8 cellular contexts compared by ENCODE assay signal in genomic region chr2:100321881-100322820, GRCh38. TPM values are rescaled to one million over a fixed set of nuclear protein-coding genes. Genes with fewer than 3 reads are reported as not detected.
A peak's percentile ranks its signal among the peaks of the same experiment; 100 is the strongest.
DNase-seq lines count a peak whose midpoint lies in the region; ATAC-seq and TF ChIP-seq lines count a peak whose summit lies in the region.

Gene LONRF2 (minus strand): TSS chr2:100322501. CDS start chr2:100322093, 408 bp downstream.

- no peak for TF ChIP-seq CTCF in dorsolateral prefrontal cortex (IDR thresholded peaks at IDR 0.05 in 54 of 56, conservative IDR thresholded peaks at IDR 0.05 in 2 of 56; ENCODE audit: low read depth in 1 of 56, partially characterized antibody in 56 of 56)

- peaks cover 4% of the 10 kb centered on the region for H3K36me3 Mint-ChIP-seq in activated CD8-positive, alpha-beta memory T cell treated with anti-CD3 and anti-CD28 coated beads, Interleukin-2, amount 10 ng/mL, durations not matched to agents 7 days and 5 days
- peaks cover 4% of the 10 kb centered on the region for H3K36me3 Mint-ChIP-seq in memory B cell
- peaks cover 0 to 5% (median 5%) of the 10 kb centered on the region in 3 donors for H3K36me3 Mint-ChIP-seq in immature natural killer cell

- H3K9me3 Mint-ChIP-seq in activated CD8-positive, alpha-beta memory T cell treated with anti-CD3 and anti-CD28 coated beads, Interleukin-2, amount 10 ng/mL, durations not matched to agents 7 days and 5 days (ENCODE audit: low read depth) = peaks cover 7% of the 10 kb centered on the region
- H3K9me3 Mint-ChIP-seq in memory B cell = peaks cover 7% of the 10 kb centered on the region
- peaks cover 5 to 13% (median 6%) of the 10 kb centered on the region in 6 donors for H3K9me3 Mint-ChIP-seq in immature natural killer cell

- DNase-seq in activated CD8-positive, alpha-beta memory T cell treated with anti-CD3 and anti-CD28 coated beads, Interleukin-2, amount 10 ng/mL, durations not matched to agents 7 days and 5 days = no peak
- no peak for DNase-seq in activated CD8-positive, alpha-beta memory T cell treated with anti-CD3 and anti-CD28 coated beads, Interleukin-2, amount 50 U/mL, for 4 hours
- peak; percentile 18 for DNase-seq in NCI-H748 treated with DMSO at 0.1 percent for 48 hours (lab: John Stamatoyannopoulos, UW)
- DNase-seq in dorsolateral prefrontal cortex = peak in 9 of 10 donors; percentile 37 to 81 (median 63)
- DNase-seq in memory B cell (ENCODE audit: low spot score in 2 of 2) = peak; percentile 16 to 19
- no peak for DNase-seq in immature natural killer cell

- intact Hi-C loops in dorsolateral prefrontal cortex (cut with DNase I) = no loop called here

- peaks cover 65% of the 10 kb centered on the region for H3K27me3 Mint-ChIP-seq in activated CD8-positive, alpha-beta memory T cell treated with anti-CD3 and anti-CD28 coated beads, Interleukin-2, amount 10 ng/mL, durations not matched to agents 7 days and 5 days
- H3K27me3 Mint-ChIP-seq in memory B cell = peaks cover 19% of the 10 kb centered on the region
- peaks cover 7 to 32% (median 29%) of the 10 kb centered on the region in 3 donors for H3K27me3 Mint-ChIP-seq in immature natural killer cell (ENCODE audit: low read depth in 3 of 3)

- 2% methylated on average over 110 of the region's 110 CpGs for WGBS in thymus

- H3K27me3 ChIP-seq in dorsolateral prefrontal cortex (peaks cover 0 to 3% (median 0%) of the 10 kb centered on the region in 45 donors), thymus (ENCODE audit: control insufficient read depth, insufficient read depth) (peaks cover 39% of the 10 kb centered on the region)

- H3K27ac Mint-ChIP-seq in activated CD8-positive, alpha-beta memory T cell treated with anti-CD3 and anti-CD28 coated beads, Interleukin-2, amount 10 ng/mL, durations not matched to agents 7 days and 5 days = no peak within 1 kb of the TSS
- H3K27ac Mint-ChIP-seq in memory B cell = no peak within 1 kb of the TSS
- H3K27ac Mint-ChIP-seq in immature natural killer cell = no peak within 1 kb of the TSS

- no peak within 1 kb of the TSS for H3K4me3 Mint-ChIP-seq in activated CD8-positive, alpha-beta memory T cell treated with anti-CD3 and anti-CD28 coated beads, Interleukin-2, amount 10 ng/mL, durations not matched to agents 7 days and 5 days
- H3K4me3 Mint-ChIP-seq in memory B cell = peak within 1 kb of the TSS; percentile 72
- H3K4me3 Mint-ChIP-seq in immature natural killer cell = peak within 1 kb of the TSS in 1 of 5 donors; percentile 52

- H3K27ac ChIP-seq in dorsolateral prefrontal cortex (peak within 1 kb of the TSS in 56 of 59 donors; percentile 33 to 94 (median 81)), thymus (ENCODE audit: low read depth) (peak within 1 kb of the TSS; percentile 18)

- H3K4me3 ChIP-seq in dorsolateral prefrontal cortex (peak within 1 kb of the TSS; percentile 55 to 84 (median 74)), thymus (ENCODE audit: low read length) (peak within 1 kb of the TSS; percentile 44)

- H3K9me3 ChIP-seq in thymus (ENCODE audit: control insufficient read depth) = peaks cover 1% of the 10 kb centered on the region

- peak; percentile 33 for ATAC-seq in activated CD8-positive, alpha-beta memory T cell treated with anti-CD3 and anti-CD28 coated beads, Interleukin-2, amount 10 ng/mL, durations not matched to agents 7 days and 5 days
- ATAC-seq in memory B cell (ENCODE audit: low read depth) = peak; percentile 65
- no peak for ATAC-seq in HG02759 (IDR thresholded peaks at IDR 0.05; ENCODE audit: unreplicated experiment)

- H3K36me3 ChIP-seq in thymus (ENCODE audit: control insufficient read depth, insufficient read depth) = no peaks in the 10 kb centered on the region

- H3K4me1 ChIP-seq in thymus (ENCODE audit: control insufficient read depth, insufficient read depth, low read length) = peaks cover 4% of the 10 kb centered on the region

- CTCF ChIA-PET in activated CD8-positive, alpha-beta memory T cell treated with anti-CD3 and anti-CD28 coated beads, Interleukin-2, amount 10 ng/mL, durations not matched to agents 7 days and 5 days (lab: Charles Lee) = interaction anchor here (2.5 kb wide), 1 partner anchor 59 kb away, joined by 7 read pairs; no protein-coding TSS in a partner anchor

- H3K4me1 Mint-ChIP-seq in activated CD8-positive, alpha-beta memory T cell treated with anti-CD3 and anti-CD28 coated beads, Interleukin-2, amount 10 ng/mL, durations not matched to agents 7 days and 5 days = peaks cover 2% of the 10 kb centered on the region
- peaks cover 3% of the 10 kb centered on the region for H3K4me1 Mint-ChIP-seq in memory B cell
- H3K4me1 Mint-ChIP-seq in immature natural killer cell = peaks cover 0 to 1% of the 10 kb centered on the region in 2 donors

RNA-seq across cellular contexts. Expression of gene LONRF2, which starts in this region (rescaled TPM):
- under 1 TPM; 0.15 to 0.21 TPM for total RNA-seq in activated CD8-positive, alpha-beta memory T cell treated with anti-CD3 and anti-CD28 coated beads, Interleukin-2, amount 10 ng/mL, durations not matched to agents 7 days and 5 days
- total RNA-seq in dorsolateral prefrontal cortex = 100 to 1,000 TPM in 81 of 120 experiments, 10 to 100 TPM in 39; 36.5 to 177 (median 112) TPM
- polyA plus RNA-seq in thymus (0.62 TPM), immature natural killer cell (not detected)

Comparison
In these comparisons a context has a peak if more than half of its experiments do, and no peak if none do; other contexts are left out.
1. RNA of gene LONRF2 (total RNA-seq): 36.5 to 177 TPM in dorsolateral prefrontal cortex; 0.15 to 0.21 TPM in activated CD8-positive, alpha-beta memory T cell treated with anti-CD3 and anti-CD28 coated beads, Interleukin-2, amount 10 ng/mL, durations not matched to agents 7 days and 5 days; every median in the first group is over 10 times any median in the second.
2. Peak in ATAC-seq in activated CD8-positive, alpha-beta memory T cell treated with anti-CD3 and anti-CD28 coated beads, Interleukin-2, amount 10 ng/mL, durations not matched to agents 7 days and 5 days; RNA of the gene not detected or under 1 TPM.
3. DNase-seq: peak in NCI-H748 treated with DMSO at 0.1 percent for 48 hours (single experiment), dorsolateral prefrontal cortex (9 of 10) and memory B cell (2 of 2); none in activated CD8-positive, alpha-beta memory T cell treated with anti-CD3 and anti-CD28 coated beads, Interleukin-2, amount 10 ng/mL, durations not matched to agents 7 days and 5 days (single experiment), activated CD8-positive, alpha-beta memory T cell treated with anti-CD3 and anti-CD28 coated beads, Interleukin-2, amount 50 U/mL, for 4 hours (single experiment) and immature natural killer cell (0 of 3).